Comparison of ENCODE assay signal across 30 cellular contexts in the genomic region with DNA sequence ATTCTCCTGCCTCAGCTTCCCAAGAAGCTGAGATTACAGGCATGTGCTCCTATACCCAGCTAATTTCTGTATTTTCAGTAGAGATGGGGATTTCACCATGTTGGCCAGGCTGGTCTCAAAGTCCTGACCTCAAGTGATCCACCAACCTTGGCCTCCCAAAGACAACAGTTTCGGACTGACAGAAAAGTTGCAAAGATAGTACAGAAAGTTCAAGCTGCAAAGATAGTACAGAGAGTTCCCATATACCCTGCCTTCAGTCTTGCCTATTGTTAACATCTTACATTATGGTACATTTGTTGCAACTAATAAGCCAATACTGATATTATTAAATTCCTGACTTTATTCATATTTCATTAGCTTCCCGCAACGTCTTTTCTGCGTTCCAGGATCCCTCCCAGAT.
"Had no signal": no experiment of that assay in that cellular context is flagged by ENCODE, and none has a peak within 500 bp of the region (broad histone marks: within the 10 kb centered on the region; RNA-seq: fewer than 3 reads in every experiment).

No MANE protein-coding gene starts in this region.

- H3K4me1 ChIP-seq: colonic mucosa, heart right ventricle, left lung, parathyroid adenoma, spleen, transverse colon, upper lobe of right lung, uterus had no signal

- H3K36me3 Mint-ChIP-seq: mesothelial cell of epicardium; neural progenitor cell; stimulated activated memory B cell treated with anti-CD40 and anti-IgM and Interleukin-4, amounts not matched to agents 10 μg/mL and 1 μg/mL and 100 μg/mL, for 72 hours had no signal

- H3K4me1 Mint-ChIP-seq: naive thymus-derived CD4-positive, alpha-beta T cell had no signal

- H3K27me3 Mint-ChIP-seq: progenitor cell of endocrine pancreas; stimulated activated memory B cell treated with anti-CD40 and anti-IgM and Interleukin-4, amounts not matched to agents 10 μg/mL and 1 μg/mL and 100 μg/mL, for 72 hours had no signal

- H3K9me3 Mint-ChIP-seq: dendritic cell treated with granulocyte-macrophage colony-stimulating factor and Interleukin-4, amounts not matched to agents 40 ng/mL and 50 ng/mL, for 4 days; endodermal cell; naive thymus-derived CD4-positive, alpha-beta T cell; nephron; stimulated activated memory B cell treated with anti-CD40 and anti-IgM and Interleukin-4, amounts not matched to agents 10 μg/mL and 1 μg/mL and 100 μg/mL, for 72 hours had no signal

- ATAC-seq: esophagus mucosa; gastroesophageal sphincter; heart right ventricle; left cardiac atrium; left lung; mucosa of descending colon; naive thymus-derived CD4-positive, alpha-beta T cell; stimulated activated memory B cell treated with anti-CD40 and anti-IgM and Interleukin-4, amounts not matched to agents 10 μg/mL and 1 μg/mL and 100 μg/mL, for 72 hours; stimulated activated naive CD8-positive, alpha-beta T cell treated with anti-CD3 and anti-CD28 coated beads, Interleukin-15, Interleukin-2, amounts not matched to agents 100 U/mL and 50 U/mL, for 24 hours; upper lobe of right lung had no signal

- H3K27ac ChIP-seq: colonic mucosa, epithelial cell of prostate, gastroesophageal sphincter, heart right ventricle, left lung, neural progenitor cell, parathyroid adenoma, skin epidermis, spleen, transverse colon, upper lobe of right lung, uterus had no signal

- DNase-seq: colonic mucosa; effector CD8-positive, alpha-beta T cell; endodermal cell; foreskin fibroblast; glutamatergic neuron; heart right ventricle; hippocampal formation; left cardiac atrium; left lung; mesenchymal stem cell; mucosa of descending colon; naive thymus-derived CD4-positive, alpha-beta T cell; spleen; stimulated activated CD4-positive, alpha-beta T cell treated with anti-CD3 and anti-CD28 coated beads, Interleukin-4, amount 100 ng/mL, for 4 hours; stimulated activated naive CD8-positive, alpha-beta T cell treated with anti-CD3 and anti-CD28 coated beads, Interleukin-15, Interleukin-2, amounts not matched to agents 100 U/mL and 50 U/mL, for 24 hours; transverse colon; upper lobe of right lung; uterus had no signal

- H3K4me3 ChIP-seq: colonic mucosa, gastroesophageal sphincter, heart right ventricle, left lung, mucosa of descending colon, neural progenitor cell, skin epidermis, spleen, transverse colon, upper lobe of right lung, uterus had no signal

- H3K4me3 Mint-ChIP-seq: dendritic cell treated with granulocyte-macrophage colony-stimulating factor and Interleukin-4, amounts not matched to agents 40 ng/mL and 50 ng/mL, for 4 days; endodermal cell; mesothelial cell of epicardium; naive thymus-derived CD4-positive, alpha-beta T cell; nephron; neural progenitor cell; stimulated activated memory B cell treated with anti-CD40 and anti-IgM and Interleukin-4, amounts not matched to agents 10 μg/mL and 1 μg/mL and 100 μg/mL, for 72 hours had no signal

- H3K27me3 ChIP-seq: colonic mucosa, gastroesophageal sphincter, neural progenitor cell, transverse colon, upper lobe of right lung, uterus had no signal

- H3K9me3 ChIP-seq: colonic mucosa, gastroesophageal sphincter, heart right ventricle, left lung, mucosa of descending colon, spleen, transverse colon, upper lobe of right lung, uterus had no signal

- H3K36me3 ChIP-seq: colonic mucosa, gastroesophageal sphincter, heart right ventricle, left lung, neural progenitor cell, spleen, transverse colon, upper lobe of right lung, uterus had no signal

- FAIRE-seq: islet of Langerhans had no signal

- H3K27ac Mint-ChIP-seq: dendritic cell treated with granulocyte-macrophage colony-stimulating factor and Interleukin-4, amounts not matched to agents 40 ng/mL and 50 ng/mL, for 4 days; endodermal cell; mesothelial cell of epicardium; naive thymus-derived CD4-positive, alpha-beta T cell; nephron; neural progenitor cell; progenitor cell of endocrine pancreas; stimulated activated memory B cell treated with anti-CD40 and anti-IgM and Interleukin-4, amounts not matched to agents 10 μg/mL and 1 μg/mL and 100 μg/mL, for 72 hours had no signal
